8 cellular contexts compared by ENCODE assay signal in genomic region chr7:71990138-71990462, GRCh38.
"Had no signal": no experiment of that assay in that cellular context is flagged by ENCODE, and none has a peak within 500 bp of the region (broad histone marks: within the 10 kb centered on the region; RNA-seq: fewer than 3 reads in every experiment).

No MANE protein-coding gene starts in this region.

- ATAC-seq: GM12878 had no signal

- H3K4me3 ChIP-seq: GM12878 had no signal

- DNase-seq: GDM1, GF-D8 had no signal

- FAIRE-seq: G401.6, GM12878, GM12891, GM12892, GM18507, GM19239 had no signal
